ENCODE assay signal across 1 cellular context in the genomic region with DNA sequence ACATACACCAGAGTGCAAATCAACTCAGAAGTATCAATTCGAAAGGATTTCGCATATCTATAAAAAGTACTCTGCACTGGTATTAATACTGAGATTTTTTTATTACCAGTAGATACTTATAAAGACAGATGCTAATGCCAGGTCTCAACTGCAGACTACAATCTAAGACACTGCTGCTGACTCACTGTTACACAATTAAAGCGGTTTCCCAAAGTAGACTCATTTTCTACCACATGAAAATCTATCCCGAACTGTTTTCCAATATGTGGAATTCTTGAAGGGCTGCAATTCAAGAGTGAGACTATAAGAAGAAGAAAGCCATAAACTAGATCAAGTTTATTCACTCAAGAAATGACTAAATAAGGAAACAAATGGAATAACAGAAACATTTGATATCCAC.
TF ChIP-seq lines count a peak whose summit lies in the region.

No MANE protein-coding gene starts in this region.

TF ChIP-seq in HCT116, 20 proteins besides CTCF, POLR2A, EP300 and RAD21 (continued from another document):
- TF ChIP-seq POLR2AphosphoS5 (IDR thresholded peaks at IDR 0.05; ENCODE audit: low read depth, low read length) (no peak), FOSL1 (IDR thresholded peaks at IDR 0.05; ENCODE audit: low read depth) (peak; percentile 71), ZNF274 (IDR thresholded peaks at IDR 0.05; ENCODE audit: low read depth, low read length) (no peak), EZH2 (IDR thresholded peaks at IDR 0.05) (no peak), CBX3 (IDR thresholded peaks at IDR 0.05; ENCODE audit: low read depth) (0 out of 2 replicates have a peak, but pooled peaks have one; percentile 12), EGR1 (IDR thresholded peaks at IDR 0.05; ENCODE audit: low read depth) (no peak), SIN3A (IDR thresholded peaks at IDR 0.05; ENCODE audit: low read depth) (0 out of 2 replicates have a peak, but pooled peaks have one; percentile 39), YY1 (IDR thresholded peaks at IDR 0.05; ENCODE audit: extremely low read depth, insufficient replicate concordance, low read depth, low read length) (no peak), ZFX (IDR thresholded peaks at IDR 0.05) (no peak)
- TF ChIP-seq, protein P1, sequence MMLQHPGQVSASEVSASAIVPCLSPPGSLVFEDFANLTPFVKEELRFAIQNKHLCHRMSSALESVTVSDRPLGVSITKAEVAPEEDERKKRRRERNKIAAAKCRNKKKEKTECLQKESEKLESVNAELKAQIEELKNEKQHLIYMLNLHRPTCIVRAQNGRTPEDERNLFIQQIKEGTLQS (IDR thresholded peaks at IDR 0.05) = no peak
- TF ChIP-seq, protein P2, sequence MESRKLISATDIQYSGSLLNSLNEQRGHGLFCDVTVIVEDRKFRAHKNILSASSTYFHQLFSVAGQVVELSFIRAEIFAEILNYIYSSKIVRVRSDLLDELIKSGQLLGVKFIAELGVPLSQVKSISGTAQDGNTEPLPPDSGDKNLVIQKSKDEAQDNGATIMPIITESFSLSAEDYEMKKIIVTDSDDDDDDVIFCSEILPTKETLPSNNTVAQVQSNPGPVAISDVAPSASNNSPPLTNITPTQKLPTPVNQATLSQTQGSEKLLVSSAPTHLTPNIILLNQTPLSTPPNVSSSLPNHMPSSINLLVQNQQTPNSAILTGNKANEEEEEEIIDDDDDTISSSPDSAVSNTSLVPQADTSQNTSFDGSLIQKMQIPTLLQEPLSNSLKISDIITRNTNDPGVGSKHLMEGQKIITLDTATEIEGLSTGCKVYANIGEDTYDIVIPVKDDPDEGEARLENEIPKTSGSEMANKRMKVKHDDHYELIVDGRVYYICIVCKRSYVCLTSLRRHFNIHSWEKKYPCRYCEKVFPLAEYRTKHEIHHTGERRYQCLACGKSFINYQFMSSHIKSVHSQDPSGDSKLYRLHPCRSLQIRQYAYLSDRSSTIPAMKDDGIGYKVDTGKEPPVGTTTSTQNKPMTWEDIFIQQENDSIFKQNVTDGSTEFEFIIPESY (IDR thresholded peaks at IDR 0.05; ENCODE audit: extremely low read depth, insufficient replicate concordance, low read length) = no peak
